15 cellular contexts compared by ENCODE assay signal in the genomic region with DNA sequence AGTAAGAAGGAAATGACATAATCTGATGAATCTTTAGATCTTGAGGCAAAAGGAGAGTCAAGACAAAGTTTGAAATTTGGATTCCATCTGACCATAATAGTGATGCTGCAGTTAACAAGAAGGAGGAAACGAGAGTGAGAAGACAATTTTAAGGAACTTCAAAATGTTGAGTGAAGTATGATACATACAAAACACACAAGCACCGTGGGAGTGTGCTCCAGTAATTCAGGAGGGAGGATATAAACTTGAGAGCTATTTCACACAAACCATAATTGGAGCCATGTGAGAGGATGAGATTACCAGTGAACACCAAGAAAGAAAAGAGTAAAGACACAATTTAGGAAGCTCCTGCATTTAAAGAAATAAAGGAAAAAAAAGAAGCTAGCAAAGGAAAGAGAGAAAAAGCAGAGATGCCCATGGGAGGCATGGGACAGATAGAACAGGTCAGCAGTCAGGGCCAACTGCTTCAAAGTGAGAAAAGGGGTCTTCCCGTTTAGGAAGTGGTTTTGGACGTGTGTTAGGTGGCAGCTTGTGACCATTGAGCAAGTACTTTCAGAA.
DNase-seq lines count a peak whose midpoint lies in the region; ATAC-seq lines count a peak whose summit lies in the region.
"Had no signal": no experiment of that assay in that cellular context is flagged by ENCODE, and none has a peak within 500 bp of the region (broad histone marks: within the 10 kb centered on the region; RNA-seq: fewer than 3 reads in every experiment).

No MANE protein-coding gene starts in this region.

- CTCF ChIA-PET in CD4-positive, alpha-beta memory T cell (lab: Charles Lee; ENCODE audit: partially characterized antibody), result no interaction called here

- H3K4me3 ChIP-seq in CD4-positive, alpha-beta memory T cell (ENCODE audit: low read length in 2 of 2), result no peak overlapping the region
- H3K4me3 ChIP-seq: heart left ventricle, PC-9 had no signal

- no peak overlapping the region for H3K4me3 Mint-ChIP-seq in CD4-positive, alpha-beta memory T cell
- H3K4me3 Mint-ChIP-seq: endodermal cell had no signal

- H3K9me3 Mint-ChIP-seq in CD4-positive, alpha-beta memory T cell, result peaks cover 0 to 9% (median 0%) of the 10 kb centered on the region in 8 donors
- H3K9me3 Mint-ChIP-seq: endodermal cell had no signal

- H3K27me3 Mint-ChIP-seq in CD4-positive, alpha-beta memory T cell, result no peaks in the 10 kb centered on the region

- no peaks in the 10 kb centered on the region for H3K4me1 Mint-ChIP-seq in CD4-positive, alpha-beta memory T cell

- POLR2A ChIA-PET in CD4-positive, alpha-beta memory T cell (lab: Charles Lee; ENCODE audit: partially characterized antibody), result no interaction called here

- no peak overlapping the region for H3K27ac Mint-ChIP-seq in CD4-positive, alpha-beta memory T cell
- H3K27ac Mint-ChIP-seq: endodermal cell had no signal

- H3K27ac ChIP-seq in CD4-positive, alpha-beta memory T cell (ENCODE audit: low read depth, low read length), result no peak overlapping the region
- H3K27ac ChIP-seq: heart left ventricle, parathyroid adenoma, PC-9 had no signal

- no peaks in the 10 kb centered on the region for H3K36me3 Mint-ChIP-seq in CD4-positive, alpha-beta memory T cell

- ATAC-seq in GM18498 (IDR thresholded peaks at IDR 0.05; ENCODE audit: unreplicated experiment), result peak; percentile 66
- ATAC-seq in GM21423 (IDR thresholded peaks at IDR 0.05; ENCODE audit: unreplicated experiment), result peak; percentile 69
- peak; percentile 62 for ATAC-seq in HG03159 (IDR thresholded peaks at IDR 0.05; ENCODE audit: unreplicated experiment)
- no peak for ATAC-seq in Right ventricle myocardium inferior
- ATAC-seq: heart left ventricle had no signal

- H3K9me3 ChIP-seq in CD4-positive, alpha-beta memory T cell (ENCODE audit: control insufficient read depth in 1 of 2, low read length in 2 of 2), result no peaks in the 10 kb centered on the region
- H3K9me3 ChIP-seq: heart left ventricle had no signal

- no peaks in the 10 kb centered on the region for H3K4me1 ChIP-seq in CD4-positive, alpha-beta memory T cell (ENCODE audit: insufficient read depth, low read length)
- H3K4me1 ChIP-seq: parathyroid adenoma had no signal

- H3K36me3 ChIP-seq in CD4-positive, alpha-beta memory T cell (ENCODE audit: insufficient read depth, low read length), result no peaks in the 10 kb centered on the region
- H3K36me3 ChIP-seq: heart left ventricle had no signal

- intact Hi-C loops in Right ventricle myocardium inferior (cut with DNase I), result no loop called here
- intact Hi-C loops in CD4-positive, alpha-beta memory T cell (cut with micrococcal nuclease), result no loop called here

- H3K27me3 ChIP-seq in CD4-positive, alpha-beta memory T cell (ENCODE audit: insufficient read depth, low read length), result no peaks in the 10 kb centered on the region
- H3K27me3 ChIP-seq: heart left ventricle had no signal

- peak; percentile 86 for DNase-seq in SIG-M5 (lab: John Stamatoyannopoulos, UW)
- DNase-seq in retina, result no peak
- no peak for DNase-seq in Right ventricle myocardium inferior (ENCODE audit: missing footprints)
- no peak for DNase-seq in NCI-H1092 treated with DMSO at 0.1 percent for 48 hours (lab: John Stamatoyannopoulos, UW)
- DNase-seq in CD4-positive, alpha-beta memory T cell, result no peak
- DNase-seq: DND-41; endodermal cell; heart left ventricle; NCI-H187; PC-9; stimulated activated CD4-positive, alpha-beta T cell treated with anti-CD3 and anti-CD28 coated beads, Interleukin-2, amount 100 ng/mL, for 24 hours had no signal
